In genomic region chr2:63763336-63764056, GRCh38 we compare ENCODE assay signal across 15 cellular contexts.
DNase-seq lines count a peak whose midpoint lies in the region; TF ChIP-seq lines count a peak whose summit lies in the region.
"Had no signal": no experiment of that assay in that cellular context is flagged by ENCODE, and none has a peak within 500 bp of the region (broad histone marks: within the 10 kb centered on the region; RNA-seq: fewer than 3 reads in every experiment).

No MANE protein-coding gene starts in this region.

- H3K23ac ChIP-seq in mesenchymal stem cell (ENCODE audit: low read length in 2 of 2), result no peak overlapping the region

- no peak overlapping the region for H2BK120ac ChIP-seq in mesenchymal stem cell (ENCODE audit: low read depth, low read length)

- H3K4me2 ChIP-seq in BLaER1 treated with 17β-estradiol and CSF1 and Interleukin-3, amounts not matched to agents 10 nM and 100 nM, result peak overlapping the region in 7 of 11 experiments; percentile 19 to 65 (median 44); a peak in 10 of 22 replicates
- no peak overlapping the region for H3K4me2 ChIP-seq in mesenchymal stem cell (ENCODE audit: low read length, poor library complexity, severe bottlenecking)

- H3K79me1 ChIP-seq in mesenchymal stem cell (replicated peaks; ENCODE audit: low read length, poor library complexity, severe bottlenecking), result no peaks in the 10 kb centered on the region

- no peak for TF ChIP-seq CTCF in cardiac fibroblast (IDR thresholded peaks at IDR 0.05; ENCODE audit: low read depth, low read length)
- no peak for TF ChIP-seq CTCF in vagina (IDR thresholded peaks at IDR 0.05)

- H3K36me3 ChIP-seq in BLaER1 treated with 17β-estradiol and CSF1 and Interleukin-3, amounts not matched to agents 10 nM and 100 nM, result no peaks in the 10 kb centered on the region
- H3K36me3 ChIP-seq in mesenchymal stem cell (ENCODE audit: control insufficient read depth in 1 of 2, insufficient read depth in 2 of 2, low read depth in 1 of 2, low read length in 2 of 2) (no peaks in the 10 kb centered on the region), vagina (no peaks in the 10 kb centered on the region)
- H3K36me3 ChIP-seq: SJSA1 had no signal

- H4K91ac ChIP-seq in mesenchymal stem cell (ENCODE audit: low read length), result no peak overlapping the region

- intact Hi-C loops in vagina (cut with DNase I), result no loop called here

- no peak overlapping the region for H4K8ac ChIP-seq in mesenchymal stem cell (ENCODE audit: low read length)

- no peak overlapping the region for H3K27ac ChIP-seq in BLaER1 treated with 17β-estradiol and CSF1 and Interleukin-3, amounts not matched to agents 10 nM and 100 nM
- H3K27ac ChIP-seq in mesenchymal stem cell (ENCODE audit: low read length, poor library complexity, severe bottlenecking) (no peak overlapping the region), vagina (no peak overlapping the region)
- H3K27ac ChIP-seq: SJSA1 had no signal

- H2BK5ac ChIP-seq in mesenchymal stem cell (ENCODE audit: low read depth, low read length, poor library complexity, severe bottlenecking), result no peak overlapping the region

- no peak overlapping the region for H3K4me3 ChIP-seq in BLaER1 treated with 17β-estradiol and CSF1 and Interleukin-3, amounts not matched to agents 10 nM and 100 nM
- no peak overlapping the region for H3K4me3 ChIP-seq in cardiac fibroblast (replicated peaks in 1 of 2; ENCODE audit: low read depth in 2 of 2, low read length in 2 of 2)
- peak overlapping the region in 1 of 2 experiments; percentile 31 for H3K4me3 ChIP-seq in mesenchymal stem cell (ENCODE audit: insufficient read depth in 1 of 2, low read depth in 1 of 2, low read length in 2 of 2)
- no peak overlapping the region for H3K4me3 ChIP-seq in vagina
- H3K4me3 ChIP-seq: SJSA1 had no signal

- H3K27me3 ChIP-seq in BLaER1 treated with 17β-estradiol and CSF1 and Interleukin-3, amounts not matched to agents 10 nM and 100 nM, result no peaks in the 10 kb centered on the region
- H3K27me3 ChIP-seq in mesenchymal stem cell (ENCODE audit: control insufficient read depth in 1 of 2, insufficient read depth in 1 of 2, low read length in 2 of 2) (no peaks in the 10 kb centered on the region), vagina (no peaks in the 10 kb centered on the region)
- H3K27me3 ChIP-seq: SJSA1 had no signal

- H2AK5ac ChIP-seq in mesenchymal stem cell (ENCODE audit: low read length, severe bottlenecking), result no peak overlapping the region

- H2BK15ac ChIP-seq in mesenchymal stem cell (ENCODE audit: low read depth, poor library complexity, severe bottlenecking), result no peak overlapping the region

- peaks cover 0 to 26% (median 13%) of the 10 kb centered on the region in 10 experiments; a peak in 10 of 20 replicates for H3K4me1 ChIP-seq in BLaER1 treated with 17β-estradiol and CSF1 and Interleukin-3, amounts not matched to agents 10 nM and 100 nM
- H3K4me1 ChIP-seq in mesenchymal stem cell (ENCODE audit: control insufficient read depth, insufficient read depth, low read depth, low read length) (no peaks in the 10 kb centered on the region), vagina (no peaks in the 10 kb centered on the region)
- H3K4me1 ChIP-seq: SJSA1 had no signal

- H2BK12ac ChIP-seq in mesenchymal stem cell (ENCODE audit: low read length in 2 of 2), result no peak overlapping the region

- WGBS in mesenchymal stem cell, result 69% methylated on average over 3 of the region's 4 CpGs

- H2AFZ ChIP-seq in mesenchymal stem cell (ENCODE audit: low read depth, low read length), result no peak overlapping the region

- no peak for TF ChIP-seq POLR2A in vagina (IDR thresholded peaks at IDR 0.05)

- no peaks in the 10 kb centered on the region for H4K20me1 ChIP-seq in BLaER1 treated with 17β-estradiol and CSF1 and Interleukin-3, amounts not matched to agents 10 nM and 100 nM

- H3K4ac ChIP-seq in mesenchymal stem cell (ENCODE audit: low read depth in 1 of 2, low read length in 2 of 2), result no peak overlapping the region

- H3K18ac ChIP-seq in mesenchymal stem cell (ENCODE audit: low read depth in 1 of 2, low read length in 2 of 2), result no peak overlapping the region

- DNase-seq in LHCN-M2 (ENCODE audit: low read depth) (peak; percentile 62), cardiac fibroblast (ENCODE audit: low read depth in 2 of 2) (peak; percentile 17 to 75), mesenchymal stem cell (peak; percentile 20), T-helper 2 cell (no peak), activated gamma-delta T cell treated with Interleukin-2 at 50 U/mL for 16 hours (no peak), vagina (ENCODE audit: extremely low spot score in 2 of 2) (no peak), COLO668 (lab: John Stamatoyannopoulos, UW; ENCODE audit: unreplicated experiment) (no peak)
- DNase-seq: activated naive CD8-positive, alpha-beta T cell treated with anti-CD3 and anti-CD28 coated beads for 36 hours; cortex of kidney; NCI-H2029; NCI-H774; stimulated activated CD4-positive, alpha-beta T cell treated with anti-CD3 and anti-CD28 coated beads, Interleukin-1b, Interleukin-23, amount 100 ng/mL, for 48 hours; stimulated activated CD8-positive, alpha-beta memory T cell treated with anti-CD3 and anti-CD28 coated beads, Interleukin-4, amount 100 ng/mL, for 48 hours had no signal

- H3K9me3 ChIP-seq in BLaER1 treated with 17β-estradiol and CSF1 and Interleukin-3, amounts not matched to agents 10 nM and 100 nM (replicated peaks in 1 of 11), result peaks cover 12 to 23% (median 14%) of the 10 kb centered on the region in 11 experiments; a peak in 18 of 22 replicates
- peaks cover 10% of the 10 kb centered on the region for H3K9me3 ChIP-seq in mesenchymal stem cell (ENCODE audit: control insufficient read depth, low read length)
- no peaks in the 10 kb centered on the region for H3K9me3 ChIP-seq in vagina
- H3K9me3 ChIP-seq: SJSA1 had no signal

- no peak overlapping the region for H3K14ac ChIP-seq in mesenchymal stem cell (ENCODE audit: low read length in 2 of 2)

- no peak overlapping the region for H3K9ac ChIP-seq in BLaER1 treated with 17β-estradiol and CSF1 and Interleukin-3, amounts not matched to agents 10 nM and 100 nM
- peak overlapping the region; percentile 80 for H3K9ac ChIP-seq in mesenchymal stem cell (ENCODE audit: low read length)

Comparison
In these comparisons a context has a peak if more than half of its experiments do, and no peak if none do; other contexts are left out.
1. DNase-seq: peak in LHCN-M2 (single experiment), cardiac fibroblast (2 of 2) and mesenchymal stem cell (single experiment); none in T-helper 2 cell (0 of 5), activated gamma-delta T cell treated with Interleukin-2 at 50 U/mL for 16 hours (single experiment), vagina (0 of 2) and COLO668 (single experiment).